In the genomic region with DNA sequence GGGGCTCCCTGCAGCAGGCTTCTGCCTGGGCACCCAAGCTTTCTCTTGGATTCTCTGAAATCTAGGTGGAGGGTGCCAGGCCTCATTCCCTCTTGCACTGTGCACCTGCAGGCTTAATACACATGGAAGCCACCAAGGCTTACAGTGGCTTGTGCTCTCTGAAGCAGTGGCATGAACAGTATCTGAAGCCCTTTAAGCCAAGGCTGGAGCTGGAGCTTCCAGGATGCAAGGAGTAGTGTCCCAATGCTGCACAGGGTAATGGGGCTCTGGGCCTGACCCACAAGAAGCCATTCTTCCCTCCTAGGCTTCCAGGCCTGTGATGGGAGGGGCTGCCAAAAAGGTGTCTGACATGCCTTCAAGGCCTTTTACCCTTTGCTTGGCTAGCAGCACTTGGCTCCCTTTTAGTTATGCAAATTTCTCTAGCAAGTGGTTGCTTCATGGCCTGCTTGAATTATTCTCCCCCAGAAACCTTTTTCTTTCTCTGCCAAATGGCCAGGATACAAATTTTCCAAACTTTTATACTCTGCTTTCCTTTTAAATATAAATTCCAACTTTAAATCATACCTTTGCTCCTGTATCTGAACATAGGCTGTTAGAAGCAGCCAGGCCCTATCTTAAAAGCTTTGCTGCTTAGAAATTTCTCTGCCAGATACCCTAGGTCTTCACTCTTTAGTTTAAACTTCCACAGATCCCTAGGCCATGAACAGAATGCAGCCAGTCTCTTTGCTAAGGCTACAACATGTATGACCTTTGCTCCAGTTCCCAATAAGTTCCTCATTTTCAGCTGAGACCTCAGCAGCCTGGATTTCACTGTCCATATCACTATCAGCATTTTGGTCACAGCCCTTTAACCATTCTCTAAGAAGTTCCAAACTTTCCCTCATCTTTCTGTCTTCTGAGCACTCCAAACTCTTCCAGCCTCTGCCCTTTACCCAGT, we compare ENCODE assay signal across 16 cellular contexts.
DNase-seq lines count a peak whose midpoint lies in the region; ATAC-seq, FAIRE-seq and TF ChIP-seq lines count a peak whose summit lies in the region.
"Had no signal": no experiment of that assay in that cellular context is flagged by ENCODE, and none has a peak within 500 bp of the region (broad histone marks: within the 10 kb centered on the region; RNA-seq: fewer than 3 reads in every experiment).

No MANE protein-coding gene starts in this region.

- H3K9me3 Mint-ChIP-seq in activated T-cell treated with anti-CD3 and anti-CD28 coated beads, Interleukin-2, amount 50 U/mL, for 72 hours, result peaks cover 6 to 7% of the 10 kb centered on the region in 2 donors

- H3K27ac Mint-ChIP-seq in activated T-cell treated with anti-CD3 and anti-CD28 coated beads, Interleukin-2, amount 50 U/mL, for 72 hours, result peak overlapping the region; percentile 44

- peaks cover 11 to 25% of the 10 kb centered on the region in 2 donors for H3K36me3 Mint-ChIP-seq in activated T-cell treated with anti-CD3 and anti-CD28 coated beads, Interleukin-2, amount 50 U/mL, for 72 hours (ENCODE audit: insufficient read depth in 2 of 2)

- no peak overlapping the region for H3K4me3 Mint-ChIP-seq in activated T-cell treated with anti-CD3 and anti-CD28 coated beads, Interleukin-2, amount 50 U/mL, for 72 hours

- intact Hi-C loops in right cardiac atrium (cut with DNase I), result no loop called here
- intact Hi-C loops in psoas muscle (cut with DNase I), result no loop called here

- no peaks in the 10 kb centered on the region for H3K27me3 Mint-ChIP-seq in activated T-cell treated with anti-CD3 and anti-CD28 coated beads, Interleukin-2, amount 50 U/mL, for 72 hours (ENCODE audit: low read depth)

- FAIRE-seq in HTR-8/SVneo (lab: Jason Lieb, UNC), result no peak
- FAIRE-seq: A204.1, bronchial epithelial cell had no signal

- TF ChIP-seq CTCF in psoas muscle (IDR thresholded peaks at IDR 0.05), result no peak

- ATAC-seq in activated T-cell treated with anti-CD3 and anti-CD28 coated beads, Interleukin-2, amount 50 U/mL, for 72 hours (replicated peaks in 1 of 2), result no peak
- ATAC-seq in right cardiac atrium (peak; percentile 42 to 50), psoas muscle (peak in 3 of 4 donors; percentile 33 to 37 (median 35))

- no peaks in the 10 kb centered on the region for H3K4me1 ChIP-seq in right cardiac atrium (ENCODE audit: control insufficient read depth, insufficient read depth, low read length)
- no peaks in the 10 kb centered on the region for H3K4me1 ChIP-seq in psoas muscle
- H3K4me1 ChIP-seq: parathyroid adenoma had no signal

- H3K4me3 ChIP-seq in right cardiac atrium (ENCODE audit: low read length) (no peak overlapping the region), psoas muscle (no peak overlapping the region)
- H3K4me3 ChIP-seq: MG63, upper lobe of left lung had no signal

- H3K27me3 ChIP-seq in right cardiac atrium (ENCODE audit: control insufficient read depth, insufficient read depth) (no peaks in the 10 kb centered on the region), psoas muscle (ENCODE audit: insufficient read depth in 3 of 3, low read length in 2 of 3) (no peaks in the 10 kb centered on the region)
- H3K27me3 ChIP-seq: MG63, upper lobe of left lung had no signal

- DNase-seq in activated T-cell treated with anti-CD3 and anti-CD28 coated beads, Interleukin-2, amount 50 U/mL, for 72 hours, result no peak
- no peak for DNase-seq in activated T-cell treated with anti-CD3 and anti-CD28 coated beads, Interleukin-2, amount 50 U/mL, for 48 hours
- peak; percentile 82 for DNase-seq in OCI-M1 (lab: John Stamatoyannopoulos, UW)
- no peak for DNase-seq in right cardiac atrium
- DNase-seq in psoas muscle, result no peak
- no peak for DNase-seq in HTR-8/SVneo (ENCODE audit: insufficient read length, low spot score)
- DNase-seq in DMS153 (lab: John Stamatoyannopoulos, UW), result no peak
- no peak for DNase-seq in NCI-H345 treated with DMSO at 0.1 percent for 48 hours (lab: John Stamatoyannopoulos, UW; ENCODE audit: unreplicated experiment)
- DNase-seq: activated CD4-positive, alpha-beta T cell treated with anti-CD3 and anti-CD28 coated beads, Interleukin-2, amount 50 U/mL, for 48 hours; activated gamma-delta T cell treated with Interleukin-2 at 50 U/mL for 16 hours; MG63; stimulated activated CD8-positive, alpha-beta memory T cell treated with anti-CD3 and anti-CD28 coated beads, Interleukin-4, amount 100 ng/mL, for 48 hours; upper lobe of left lung had no signal

- H3K9me3 ChIP-seq in right cardiac atrium (ENCODE audit: control insufficient read depth, low read length) (no peaks in the 10 kb centered on the region), psoas muscle (no peaks in the 10 kb centered on the region)
- H3K9me3 ChIP-seq: MG63, upper lobe of left lung had no signal

- no peaks in the 10 kb centered on the region for H3K4me1 Mint-ChIP-seq in activated T-cell treated with anti-CD3 and anti-CD28 coated beads, Interleukin-2, amount 50 U/mL, for 72 hours (ENCODE audit: low read depth)

- H3K36me3 ChIP-seq in psoas muscle (ENCODE audit: insufficient read depth in 1 of 2, low read depth in 1 of 2), result peaks cover 6 to 48% of the 10 kb centered on the region in 2 donors
- H3K36me3 ChIP-seq: MG63 had no signal

- H3K27ac ChIP-seq in right cardiac atrium (ENCODE audit: low read length) (no peak overlapping the region), psoas muscle (no peak overlapping the region)
- H3K27ac ChIP-seq: parathyroid adenoma had no signal

Comparison
In these comparisons a context has a peak if more than half of its experiments do, and no peak if none do; other contexts are left out.
1. ATAC-seq: peak in right cardiac atrium (2 of 2) and psoas muscle (3 of 4); none in activated T-cell treated with anti-CD3 and anti-CD28 coated beads, Interleukin-2, amount 50 U/mL, for 72 hours (0 of 2).